10 cellular contexts compared by ENCODE assay signal in genomic region chr1:151312439-151313225, GRCh38. TPM values are rescaled to one million over a fixed set of nuclear protein-coding genes. Genes with fewer than 3 reads are reported as not detected.
DNase-seq lines count a peak whose midpoint lies in the region; ATAC-seq and TF ChIP-seq lines count a peak whose summit lies in the region.
"Had no signal": no experiment of that assay in that cellular context is flagged by ENCODE, and none has a peak within 500 bp of the region (broad histone marks: within the 10 kb centered on the region; RNA-seq: fewer than 3 reads in every experiment).

No MANE protein-coding gene starts in this region.

- H2AK9ac ChIP-seq in IMR-90 (replicated peaks; ENCODE audit: low read depth, low read length, poor library complexity): no peak overlapping the region

- 91% methylated on average over 4 of the region's 12 CpGs; no CpG with 5 or more reads in 1 of the 2 experiments for WGBS in IMR-90 (ENCODE audit: extremely low coverage in 2 of 2, insufficient read length in 1 of 2), 2 experiments

- no peak for TF ChIP-seq CTCF in A673 (conservative IDR thresholded peaks at IDR 0.05; ENCODE audit: low read depth, low read length)
- TF ChIP-seq CTCF in IMR-90 (conservative IDR thresholded peaks at IDR 0.05; ENCODE audit: low read depth, low read length): no peak
- no peak for TF ChIP-seq CTCF in nephron progenitor cell (IDR thresholded peaks at IDR 0.05)

- H3K4me3 Mint-ChIP-seq in nephron progenitor cell: no peak overlapping the region
- H3K4me3 Mint-ChIP-seq: immature natural killer cell had no signal

- H4K8ac ChIP-seq in IMR-90 (ENCODE audit: low read depth in 2 of 2, low read length in 2 of 2): peak overlapping the region in 1 of 2 experiments; percentile 13; a peak in 3 of 4 replicates

- no peak for TF ChIP-seq POLR2A in IMR-90 (IDR thresholded peaks at IDR 0.05; ENCODE audit: low read depth, low read length)

- peak overlapping the region; percentile 82; the same call in 2 of the 3 replicates for H2BK15ac ChIP-seq in IMR-90 (ENCODE audit: low read depth, low read length)

- no peak overlapping the region for H4K5ac ChIP-seq in IMR-90 (ENCODE audit: low read depth, low read length)

- POLR2A ChIA-PET in A673 (lab: Charles Lee; ENCODE audit: low non-redundant PET): no interaction called here
- POLR2A ChIA-PET in IMR-90 (lab: Charles Lee; ENCODE audit: unreplicated experiment): interaction anchor here (0.6 kb wide), 1 partner anchor 14 kb away, joined by 3 read pairs; no protein-coding TSS in a partner anchor

- no peak for TF ChIP-seq RAD21 in IMR-90 (IDR thresholded peaks at IDR 0.05; ENCODE audit: low read length)

- no peak overlapping the region for H2AFZ ChIP-seq in IMR-90 (replicated peaks; ENCODE audit: low read length, poor library complexity)

- H3K79me1 ChIP-seq in IMR-90 (ENCODE audit: low read depth in 1 of 2, low read length in 2 of 2): peaks cover 40 to 91% of the 10 kb centered on the region in 2 experiments

- peak overlapping the region; percentile 26 for H4K91ac ChIP-seq in IMR-90 (ENCODE audit: insufficient read depth, low read depth, low read length)

- H3K36me3 ChIP-seq in A673 (ENCODE audit: insufficient read depth, low read length, poor library complexity, severe bottlenecking): peaks cover 36% of the 10 kb centered on the region
- peaks cover 43% of the 10 kb centered on the region for H3K36me3 ChIP-seq in IMR-90 (ENCODE audit: control insufficient read depth, insufficient read depth, low read length)

- H3K9me3 ChIP-seq in A673 (ENCODE audit: low read depth, low read length, poor library complexity, severe bottlenecking) (no peaks in the 10 kb centered on the region), IMR-90 (ENCODE audit: control insufficient read depth, insufficient read depth, low read length) (no peaks in the 10 kb centered on the region)

- H3K27ac ChIP-seq in A673 (ENCODE audit: low read depth, low read length, poor library complexity, severe bottlenecking) (peak overlapping the region; percentile 60), IMR-90 (ENCODE audit: insufficient read depth, low read length) (peak overlapping the region; percentile 58), cingulate gyrus (ENCODE audit: low read depth, low read length) (peak overlapping the region; percentile 97)

- H3K4me1 Mint-ChIP-seq in nephron progenitor cell: peaks cover 32% of the 10 kb centered on the region

- H2BK20ac ChIP-seq in IMR-90 (ENCODE audit: low read depth, low read length): peak overlapping the region; percentile 50

- peak overlapping the region; percentile 85 for H2BK120ac ChIP-seq in IMR-90 (ENCODE audit: low read depth, low read length)

- dilution Hi-C loops in IMR-90 (cut with HindIII; ENCODE audit: low sequenced_read_pairs, unreplicated experiment): no loop called here

- peak overlapping the region; percentile 38; the same call in 1 of the 2 replicates for H3K14ac ChIP-seq in IMR-90 (replicated peaks; ENCODE audit: low read depth, low read length)

- H3K27ac Mint-ChIP-seq in nephron progenitor cell: peak overlapping the region; percentile 61

- H3K4ac ChIP-seq in IMR-90 (ENCODE audit: low read depth, low read length): peak overlapping the region; percentile 78

- H3K27me3 ChIP-seq in A673 (replicated peaks; ENCODE audit: insufficient read depth, low read depth, low read length, poor library complexity): no peaks in the 10 kb centered on the region
- no peaks in the 10 kb centered on the region for H3K27me3 ChIP-seq in IMR-90 (ENCODE audit: control insufficient read depth, insufficient read depth, low read length)

- peak overlapping the region; percentile 10; the same call in 1 of the 2 replicates for H3K4me2 ChIP-seq in IMR-90 (ENCODE audit: low read depth, low read length)

- H2BK5ac ChIP-seq in IMR-90 (ENCODE audit: low read depth, low read length, poor library complexity, severe bottlenecking): peak overlapping the region; percentile 57

- DNase-seq in A673 (ENCODE audit: low spot score): no peak
- DNase-seq in IMR-90: peak; percentile 28
- no peak for DNase-seq in nephron progenitor cell
- DNase-seq in stimulated activated CD4-positive, alpha-beta T cell treated with anti-CD3 and anti-CD28 coated beads, Interleukin-4, amount 100 ng/mL, for 24 hours: no peak
- no peak for DNase-seq in NCI-H1930 (lab: John Stamatoyannopoulos, UW)
- no peak for DNase-seq in G401 (ENCODE audit: low spot score)
- DNase-seq in iPS-NIHi7 (ENCODE audit: extremely low spot score): no peak
- DNase-seq: immature natural killer cell, NCI-H524 treated with DMSO at 0.1 percent for 48 hours had no signal

- no peak for ATAC-seq in IMR-90 (ENCODE audit: low read depth)

- CTCF ChIA-PET in A673 (lab: Charles Lee): interaction anchor here (1.6 to 1.7 kb wide), 2 partner anchors 12 to 61 kb away, joined by 4 read pairs; no protein-coding TSS in a partner anchor
- CTCF ChIA-PET in IMR-90 (lab: Yijun Ruan, JAX): interaction anchor here (0.5 to 1.9 kb wide), 2 partner anchors 12 to 1213 kb away, joined by 3 to 12 read pairs; no protein-coding TSS in a partner anchor

- no peak overlapping the region; the same call in 1 of the 2 replicates for H3K56ac ChIP-seq in IMR-90 (ENCODE audit: extremely low read depth, insufficient read depth, low read length)

- H2AK5ac ChIP-seq in IMR-90 (ENCODE audit: low read depth, low read length): peak overlapping the region; percentile 69

- H3K4me1 ChIP-seq in A673 (ENCODE audit: insufficient read depth, low read length, poor library complexity, severe bottlenecking) (no peaks in the 10 kb centered on the region), IMR-90 (ENCODE audit: control insufficient read depth, insufficient read depth, low read length) (peaks cover 39% of the 10 kb centered on the region)

- peaks cover 54% of the 10 kb centered on the region for H3K36me3 Mint-ChIP-seq in nephron progenitor cell (ENCODE audit: low read depth)

- H3K4me3 ChIP-seq in A673 (ENCODE audit: low read depth, low read length, poor library complexity, severe bottlenecking) (no peak overlapping the region), IMR-90 (ENCODE audit: insufficient read depth, low read depth, low read length) (no peak overlapping the region)

- H3K23ac ChIP-seq in IMR-90 (ENCODE audit: low read depth, low read length): peak overlapping the region; percentile 74; the same call in 1 of the 2 replicates

- intact Hi-C loops in A673 (cut with micrococcal nuclease; ENCODE audit: unreplicated experiment) (no loop called here), IMR-90 (cut with micrococcal nuclease) (no loop called here)

- BruUV-seq in A673 (replicated peaks; lab: Mats Ljungman, UMichigan) (no TSS peak), IMR-90 (replicated peaks; lab: Mats Ljungman, UMichigan) (no TSS peak)

- H4K20me1 ChIP-seq in IMR-90 (ENCODE audit: insufficient read depth, low read length): peaks cover 54% of the 10 kb centered on the region

- H3K9me3 Mint-ChIP-seq in nephron progenitor cell: no peaks in the 10 kb centered on the region
- H3K9me3 Mint-ChIP-seq: immature natural killer cell had no signal

- no peak overlapping the region for H3K9ac ChIP-seq in IMR-90 (ENCODE audit: low read depth, low read length)

- peaks cover 57% of the 10 kb centered on the region for H3K9me1 ChIP-seq in IMR-90 (ENCODE audit: insufficient read depth, low read length)

- in situ Hi-C loops in IMR-90 (cut with MboI; ENCODE audit: low sequenced_read_pairs): loop anchor here (25.0 kb wide), 1 partner anchor 675 kb away; the partner anchor contains the start of gene S100A10
- in situ Hi-C loops in G401 (cut with HindIII; ENCODE audit: low sequenced_read_pairs): no loop called here

- H3K18ac ChIP-seq in IMR-90 (ENCODE audit: low read depth, low read length): 0 out of 2 replicates have a peak overlapping the region, but pooled peaks have one; percentile 15

- no peaks in the 10 kb centered on the region for H3K27me3 Mint-ChIP-seq in nephron progenitor cell (ENCODE audit: low read depth, poor library complexity)

TF ChIP-seq in IMR-90, 13 proteins besides CTCF, POLR2A, EP300 and RAD21 (continues in another document):
- TF ChIP-seq BHLHE40 (IDR thresholded peaks at IDR 0.05; ENCODE audit: low read depth, low read length) (no peak), CEBPB (IDR thresholded peaks at IDR 0.05; ENCODE audit: low read depth, low read length) (no peak), MAZ (IDR thresholded peaks at IDR 0.05; ENCODE audit: borderline replicate concordance, low read depth, low read length) (no peak), NFE2L2 (IDR thresholded peaks at IDR 0.05; ENCODE audit: low read depth, low read length) (no peak)

RNA-seq across cellular contexts. Expression of gene PI4KB, which starts 14.6 kb away (rescaled TPM):
- 62.1 and 62.8 TPM in 2 replicates for total RNA-seq in A673 (2021)
- total RNA-seq in IMR-90 (2012; rRNA removed): 77.2 and 94.5 TPM in 2 replicates
- polyA plus RNA-seq in IMR-90 (2012; rRNA removed): 82.4 and 91.5 TPM in 2 replicates
- 47.9 and 66.0 TPM in 2 replicates for polyA plus RNA-seq in IMR-90 (2012; cell fraction: cytosol; rRNA removed)
- polyA plus RNA-seq in IMR-90 (2012; cell fraction: nucleus; rRNA removed; ENCODE audit: low replicate concordance): 103 and 135 TPM in 2 replicates
- total RNA-seq in G401 (2014; rRNA removed; shearing (Covaris generic)): 19.1 and 40.6 TPM in 2 replicates

RNA-seq across cellular contexts. Expression of gene ZNF687, which starts 30.5 kb away (rescaled TPM):
- total RNA-seq in A673 (2021) (26.4 and 30.2 TPM in 2 replicates), IMR-90 (2012; rRNA removed) (5.7 and 6.4 TPM in 2 replicates)
- polyA plus RNA-seq in IMR-90 (2012; rRNA removed): 10.8 and 13.7 TPM in 2 replicates
- polyA plus RNA-seq in IMR-90 (2012; cell fraction: cytosol; rRNA removed): 5.8 and 12.6 TPM in 2 replicates
- 22.7 and 52.2 TPM in 2 replicates for polyA plus RNA-seq in IMR-90 (2012; cell fraction: nucleus; rRNA removed; ENCODE audit: low replicate concordance)
- 14.6 and 20.3 TPM in 2 replicates for total RNA-seq in G401 (2014; rRNA removed; shearing (Covaris generic))

RNA-seq across cellular contexts. Expression of gene RFX5, which starts 34.4 kb away (rescaled TPM):
- total RNA-seq in A673 (2021) (49.0 and 51.8 TPM in 2 replicates), IMR-90 (2012; rRNA removed) (37.8 and 44.4 TPM in 2 replicates)
- polyA plus RNA-seq in IMR-90 (2012; rRNA removed): 26.8 and 29.3 TPM in 2 replicates
- 17.7 and 36.9 TPM in 2 replicates for polyA plus RNA-seq in IMR-90 (2012; cell fraction: cytosol; rRNA removed)
- polyA plus RNA-seq in IMR-90 (2012; cell fraction: nucleus; rRNA removed; ENCODE audit: low replicate concordance): 74.2 and 105 TPM in 2 replicates
- total RNA-seq in G401 (2014; rRNA removed; shearing (Covaris generic)): 102 and 125 TPM in 2 replicates

RNA-seq across cellular contexts. Expression of gene PSMD4, which starts 58.1 kb away (rescaled TPM):
- 312 and 339 TPM in 2 replicates for total RNA-seq in A673 (2021)
- total RNA-seq in IMR-90 (2012; rRNA removed): 289 and 349 TPM in 2 replicates
- 282 and 314 TPM in 2 replicates for polyA plus RNA-seq in IMR-90 (2012; rRNA removed)
- polyA plus RNA-seq in IMR-90 (2012; cell fraction: cytosol; rRNA removed): 247 and 276 TPM in 2 replicates
- polyA plus RNA-seq in IMR-90 (2012; cell fraction: nucleus; rRNA removed; ENCODE audit: low replicate concordance): 150 and 155 TPM in 2 replicates
- 242 and 285 TPM in 2 replicates for total RNA-seq in G401 (2014; rRNA removed; shearing (Covaris generic))

RNA-seq across cellular contexts. Expression of gene SELENBP1, which starts 59.9 kb away (rescaled TPM):
- total RNA-seq in A673 (2021) (0.50 TPM in 1 of 2 replicates, not detected in the other), IMR-90 (2012; rRNA removed) (21.1 and 21.3 TPM in 2 replicates)
- polyA plus RNA-seq in IMR-90 (2012; rRNA removed): 54.9 and 56.9 TPM in 2 replicates
- polyA plus RNA-seq in IMR-90 (2012; cell fraction: cytosol; rRNA removed): 54.1 and 66.8 TPM in 2 replicates
- polyA plus RNA-seq in IMR-90 (2012; cell fraction: nucleus; rRNA removed; ENCODE audit: low replicate concordance): 144 and 236 TPM in 2 replicates
- 0.27 TPM in 1 of 2 replicates, not detected in the other for total RNA-seq in G401 (2014; rRNA removed; shearing (Covaris generic))
- polyA plus RNA-seq: immature natural killer cell had no signal
